Comparison of ENCODE assay signal across 15 cellular contexts in genomic region chr20:37305839-37306238, GRCh38. TPM values are rescaled to one million over a fixed set of nuclear protein-coding genes. Genes with fewer than 3 reads are reported as not detected.
DNase-seq lines count a peak whose midpoint lies in the region; TF ChIP-seq lines count a peak whose summit lies in the region.
"Had no signal": no experiment of that assay in that cellular context is flagged by ENCODE, and none has a peak within 500 bp of the region (broad histone marks: within the 10 kb centered on the region; RNA-seq: fewer than 3 reads in every experiment).

No MANE protein-coding gene starts in this region.

- H3K4me3 ChIP-seq in HUES64 (ENCODE audit: low read length) (no peak overlapping the region), ascending aorta (no peak overlapping the region), neural progenitor cell (no peak overlapping the region)
- H3K4me3 ChIP-seq: K562 had no signal

- H3K9me3 ChIP-seq in HUES64 (ENCODE audit: insufficient read depth, low read depth, low read length) (no peaks in the 10 kb centered on the region), ascending aorta (no peaks in the 10 kb centered on the region), neural progenitor cell (ENCODE audit: low read depth) (no peaks in the 10 kb centered on the region)

- H3K27me3 Mint-ChIP-seq in neural progenitor cell (ENCODE audit: insufficient read depth, low read depth) (peaks cover 2% of the 10 kb centered on the region), type B pancreatic cell (no peaks in the 10 kb centered on the region), HFFc6 (ENCODE audit: insufficient read depth) (no peaks in the 10 kb centered on the region), nephron progenitor cell (ENCODE audit: low read depth, poor library complexity) (peaks cover 2% of the 10 kb centered on the region)
- H3K27me3 Mint-ChIP-seq: CD4-positive, CD25-positive, alpha-beta regulatory T cell had no signal

- no peak overlapping the region for H3K27ac ChIP-seq in HUES64 (ENCODE audit: low read depth, low read length)
- H3K27ac ChIP-seq in ascending aorta, result peak overlapping the region; percentile 76 to 92
- H3K27ac ChIP-seq in neural progenitor cell, result no peak overlapping the region

- H3K4me1 ChIP-seq in HUES64 (ENCODE audit: insufficient read depth, low read length), result peaks cover 6% of the 10 kb centered on the region
- peaks cover 7 to 29% of the 10 kb centered on the region in 2 donors for H3K4me1 ChIP-seq in ascending aorta
- peaks cover 23% of the 10 kb centered on the region for H3K4me1 ChIP-seq in neural progenitor cell

- H3K9ac ChIP-seq in HUES64 (ENCODE audit: low read depth, low read length) (0 out of 2 replicates have a peak overlapping the region, but pooled peaks have one; percentile 32), neural progenitor cell (peak overlapping the region; percentile 49)

- H3K27ac Mint-ChIP-seq in neural progenitor cell (no peak overlapping the region), type B pancreatic cell (peak overlapping the region; percentile 10), HFFc6 (no peak overlapping the region), nephron progenitor cell (no peak overlapping the region)

- H3K4me3 Mint-ChIP-seq in neural progenitor cell (no peak overlapping the region), type B pancreatic cell (no peak overlapping the region), HFFc6 (no peak overlapping the region), nephron progenitor cell (no peak overlapping the region)
- H3K4me3 Mint-ChIP-seq: CD4-positive, CD25-positive, alpha-beta regulatory T cell had no signal

- H4K20me1 ChIP-seq in neural progenitor cell (ENCODE audit: low read depth), result peaks cover 9% of the 10 kb centered on the region

- H2AFZ ChIP-seq in neural progenitor cell (replicated peaks), result no peak overlapping the region

- H3K4me1 Mint-ChIP-seq in neural progenitor cell, result peaks cover 18% of the 10 kb centered on the region
- H3K4me1 Mint-ChIP-seq in type B pancreatic cell (ENCODE audit: unreplicated experiment), result peaks cover 26% of the 10 kb centered on the region
- H3K4me1 Mint-ChIP-seq in HFFc6 (ENCODE audit: low read depth), result peaks cover 5% of the 10 kb centered on the region
- H3K4me1 Mint-ChIP-seq in nephron progenitor cell, result peaks cover 57% of the 10 kb centered on the region

- H3K4me2 ChIP-seq in neural progenitor cell, result no peak overlapping the region

- H3K36me3 ChIP-seq in HUES64 (ENCODE audit: insufficient read depth, low read length) (peaks cover 47% of the 10 kb centered on the region), ascending aorta (peaks cover 24 to 27% of the 10 kb centered on the region in 2 donors), neural progenitor cell (peaks cover 8% of the 10 kb centered on the region)

- H3F3A ChIP-seq in neural progenitor cell (ENCODE audit: low read depth), result no peaks in the 10 kb centered on the region

- H3K79me2 ChIP-seq in neural progenitor cell (ENCODE audit: low read depth), result peaks cover 12% of the 10 kb centered on the region

- H3K36me3 Mint-ChIP-seq in neural progenitor cell, result peaks cover 33% of the 10 kb centered on the region
- peaks cover 37% of the 10 kb centered on the region for H3K36me3 Mint-ChIP-seq in type B pancreatic cell
- peaks cover 33% of the 10 kb centered on the region for H3K36me3 Mint-ChIP-seq in HFFc6 (ENCODE audit: low read depth)
- H3K36me3 Mint-ChIP-seq in nephron progenitor cell (ENCODE audit: low read depth), result peaks cover 66% of the 10 kb centered on the region

- H3K9me3 Mint-ChIP-seq in neural progenitor cell (no peaks in the 10 kb centered on the region), type B pancreatic cell (no peaks in the 10 kb centered on the region), HFFc6 (no peaks in the 10 kb centered on the region), nephron progenitor cell (peaks cover 4% of the 10 kb centered on the region)
- H3K9me3 Mint-ChIP-seq: CD4-positive, CD25-positive, alpha-beta regulatory T cell had no signal

- no peaks in the 10 kb centered on the region for H3K27me3 ChIP-seq in HUES64 (ENCODE audit: insufficient read depth, low read length)
- no peaks in the 10 kb centered on the region for H3K27me3 ChIP-seq in ascending aorta
- H3K27me3 ChIP-seq in neural progenitor cell, result no peaks in the 10 kb centered on the region

- DNase-seq in ascending aorta (ENCODE audit: low spot score in 2 of 2), result no peak
- DNase-seq in neural progenitor cell (ENCODE audit: low spot score), result no peak
- DNase-seq in type B pancreatic cell (ENCODE audit: extremely low spot score, unreplicated experiment), result no peak
- DNase-seq in HFFc6, result no peak
- DNase-seq in nephron progenitor cell, result no peak
- no peak for DNase-seq in putamen (ENCODE audit: low spot score)
- DNase-seq: CD4-positive, CD25-positive, alpha-beta regulatory T cell; MV-4-11; NCI-H526 treated with DMSO at 0.1 percent for 48 hours; NK-92 treated with Interleukin-12 subunit alpha and Interleukin-12 subunit beta, amount 100 ng/mL, for 24 hours; OCI-M1; SIG-M5 had no signal

- WGBS in HUES64, result 83% methylated on average over 3 of the region's 3 CpGs

- TF ChIP-seq CTCF in ascending aorta (IDR thresholded peaks at IDR 0.05) (no peak), neural progenitor cell (IDR thresholded peaks at IDR 0.05) (no peak), type B pancreatic cell (conservative IDR thresholded peaks at IDR 0.05) (no peak), HFFc6 (IDR thresholded peaks at IDR 0.05) (no peak), nephron progenitor cell (IDR thresholded peaks at IDR 0.05) (no peak)

- intact Hi-C loops in ascending aorta (cut with DNase I), result no loop called here

RNA-seq across cellular contexts. Expression of gene MANBAL, which starts 16.4 kb away (rescaled TPM):
- polyA plus RNA-seq in HUES64 (2013, experiment 1 of 2), result 52.0 TPM
- polyA plus RNA-seq in HUES64 (2013, experiment 2 of 2), result 52.9 TPM
- total RNA-seq in ascending aorta, result 70.2 TPM
- 32.7 and 44.8 TPM in 2 replicates for total RNA-seq in neural progenitor cell (ENCODE audit: low replicate concordance)
- total RNA-seq in type B pancreatic cell (ENCODE audit: low replicate concordance), result 35.5 and 40.4 TPM in 2 replicates
- 10 to 100 TPM; 56.5 to 74.0 (median 67.5) TPM for total RNA-seq in HFFc6 (2021; fragmentation: NEBNext Ultra II Directional; extraction: Animal tissue kit (Norgen Biotek cat#: 25700))

RNA-seq across cellular contexts. Expression of gene SRC, which starts 40.1 kb away (rescaled TPM):
- 20.4 TPM for polyA plus RNA-seq in HUES64 (2013, experiment 1 of 2)
- 22.5 TPM for polyA plus RNA-seq in HUES64 (2013, experiment 2 of 2)
- total RNA-seq in ascending aorta (67.4 TPM), neural progenitor cell (ENCODE audit: low replicate concordance) (15.4 and 47.4 TPM in 2 replicates), type B pancreatic cell (ENCODE audit: low replicate concordance) (56.0 and 70.3 TPM in 2 replicates)
- 10 to 100 TPM; 22.0 to 35.6 (median 24.6) TPM for total RNA-seq in HFFc6 (2021; fragmentation: NEBNext Ultra II Directional; extraction: Animal tissue kit (Norgen Biotek cat#: 25700))

RNA-seq across cellular contexts. Expression of gene GHRH, which starts 44.2 kb away (rescaled TPM):
- not detected for polyA plus RNA-seq in HUES64 (2013, experiment 1 of 2)
- not detected for polyA plus RNA-seq in HUES64 (2013, experiment 2 of 2)
- total RNA-seq in ascending aorta (not detected), neural progenitor cell (ENCODE audit: low replicate concordance) (3.2 TPM in 1 of 2 replicates, not detected in the other), type B pancreatic cell (ENCODE audit: low replicate concordance) (0.77 and 3.9 TPM in 2 replicates)
- not detected for total RNA-seq in HFFc6 (2021; fragmentation: NEBNext Ultra II Directional; extraction: Animal tissue kit (Norgen Biotek cat#: 25700))
- total RNA-seq: CD4-positive, CD25-positive, alpha-beta regulatory T cell; K562; RPMI7951 had no signal
- polyA plus RNA-seq: CD4-positive, CD25-positive, alpha-beta regulatory T cell; K562 had no signal

Comparison
In these comparisons a context has a peak if more than half of its experiments do, and no peak if none do; other contexts are left out.
1. H3K27ac ChIP-seq: peak in ascending aorta (2 of 2); none in HUES64 (single experiment) and neural progenitor cell (single experiment).